ENCODE assay signal across 10 cellular contexts in genomic region chr12:50642035-50642451, GRCh38.
A peak's percentile ranks its signal among the peaks of the same experiment; 100 is the strongest.
DNase-seq lines count a peak whose midpoint lies in the region; ATAC-seq and TF ChIP-seq lines count a peak whose summit lies in the region.
"Had no signal": no experiment of that assay in that cellular context is flagged by ENCODE, and none has a peak within 500 bp of the region (broad histone marks: within the 10 kb centered on the region; RNA-seq: fewer than 3 reads in every experiment).

No MANE protein-coding gene starts in this region.

- DNase-seq in HCT116 (ENCODE audit: low read depth, low spot score): no peak
- DNase-seq in WTC11 (ENCODE audit: low spot score): no peak
- DNase-seq in fibroblast of the aortic adventitia (ENCODE audit: low read depth): peak; percentile 74
- no peak for DNase-seq in foreskin melanocyte
- no peak for DNase-seq in OCI-LY7 (ENCODE audit: low spot score)
- no peak for DNase-seq in cerebellar nuclear complex (lab: John Stamatoyannopoulos, UW)
- no peak for DNase-seq in stimulated activated CD4-positive, alpha-beta T cell treated with anti-CD3 and anti-CD28 coated beads, Interleukin-2, amount 100 ng/mL, for 24 hours
- DNase-seq: activated CD4-positive, alpha-beta T cell treated with anti-CD3 and anti-CD28 coated beads, Interleukin-2, amount 50 U/mL, for 4 hours; stomach had no signal

- no peaks in the 10 kb centered on the region for H3K36me3 ChIP-seq in HCT116 (ENCODE audit: control insufficient read depth in 1 of 2, insufficient read depth in 2 of 2, low read length in 2 of 2)
- H3K36me3 ChIP-seq in skeletal muscle satellite cell (ENCODE audit: insufficient read depth, low read length): no peaks in the 10 kb centered on the region
- H3K36me3 ChIP-seq in OCI-LY7 (ENCODE audit: insufficient read depth, low read length): peaks cover 6% of the 10 kb centered on the region; the same call in 1 of the 2 replicates

- CTCF ChIA-PET in HCT116 (lab: Charles Lee): no interaction called here
- CTCF ChIA-PET in WTC11 (lab: Charles Lee): interaction anchor here (0.6 to 3.1 kb wide), 4 partner anchors 22 to 137 kb away, joined by 3 to 20 read pairs (median 3); partner anchors contain the start of gene DIP2B
- CTCF ChIA-PET in OCI-LY7 (lab: Charles Lee; ENCODE audit: unreplicated experiment): no interaction called here

- H3K27me3 ChIP-seq in HCT116 (ENCODE audit: insufficient read depth, low read length) (no peaks in the 10 kb centered on the region), skeletal muscle satellite cell (ENCODE audit: control insufficient read depth, insufficient read depth, low read length) (no peaks in the 10 kb centered on the region)
- H3K27me3 ChIP-seq: stomach had no signal

- H3K4me2 ChIP-seq in HCT116 (ENCODE audit: low read length) (peak overlapping the region; percentile 22), skeletal muscle satellite cell (ENCODE audit: low read length) (peak overlapping the region; percentile 30), OCI-LY7 (ENCODE audit: low read length) (no peak overlapping the region)

- no peak for TF ChIP-seq POLR2A in HCT116 (IDR thresholded peaks at IDR 0.05; ENCODE audit: borderline replicate concordance, extremely low read depth, insufficient read depth, insufficient read length)

- H3K27ac Mint-ChIP-seq in WTC11: peak overlapping the region; percentile 75

- RAD21 ChIA-PET in HCT116 (lab: Charles Lee; ENCODE audit: low non-redundant PET in 1 of 2, low total read pairs in 2 of 2, uncharacterized antibody in 2 of 2, unreplicated experiment in 2 of 2): no interaction called here

- H4K20me1 ChIP-seq in HCT116 (ENCODE audit: insufficient read depth) (no peaks in the 10 kb centered on the region), OCI-LY7 (ENCODE audit: insufficient read depth, low read length) (no peaks in the 10 kb centered on the region)

- H2AFZ ChIP-seq in HCT116 (ENCODE audit: low read depth, low read length, poor library complexity, severe bottlenecking) (no peak overlapping the region), OCI-LY7 (ENCODE audit: low read length) (no peak overlapping the region)

- H3K36me3 Mint-ChIP-seq in WTC11: peaks cover 12% of the 10 kb centered on the region

- H3K4me1 ChIP-seq in HCT116 (ENCODE audit: control insufficient read depth in 1 of 2, insufficient read depth in 2 of 2, low read length in 2 of 2): peaks cover 27 to 29% of the 10 kb centered on the region in 2 experiments
- peaks cover 17% of the 10 kb centered on the region for H3K4me1 ChIP-seq in skeletal muscle satellite cell (ENCODE audit: control insufficient read depth, insufficient read depth, low read length)
- peaks cover 8% of the 10 kb centered on the region for H3K4me1 ChIP-seq in OCI-LY7 (ENCODE audit: insufficient read depth, low read length, poor library complexity, severe bottlenecking)

- H3K27ac ChIP-seq in HCT116 (ENCODE audit: low read depth, low read length) (peak overlapping the region; percentile 27; the same call in 1 of the 2 replicates), OCI-LY7 (ENCODE audit: low read depth, low read length, poor library complexity, severe bottlenecking) (no peak overlapping the region)
- H3K27ac ChIP-seq: stomach had no signal

- no peaks in the 10 kb centered on the region for H3K27me3 Mint-ChIP-seq in WTC11 (ENCODE audit: low read depth)

- no peaks in the 10 kb centered on the region for H3K9me2 ChIP-seq in HCT116 (ENCODE audit: insufficient read depth)
- no peaks in the 10 kb centered on the region for H3K9me2 ChIP-seq in OCI-LY7 (ENCODE audit: insufficient read depth, low read length)

- H3K4me1 Mint-ChIP-seq in WTC11: peaks cover 19% of the 10 kb centered on the region

- no peak overlapping the region for H3K9ac ChIP-seq in HCT116 (ENCODE audit: low read length)
- peak overlapping the region; percentile 12 for H3K9ac ChIP-seq in skeletal muscle satellite cell (ENCODE audit: low read depth, low read length)

- no peak for TF ChIP-seq CTCF in HCT116 (IDR thresholded peaks at IDR 0.05 in 2 of 3, conservative IDR thresholded peaks at IDR 0.05 in 1 of 3; ENCODE audit: borderline replicate concordance in 1 of 3, insufficient read depth in 1 of 3, low read depth in 2 of 3, low read length in 2 of 3)
- TF ChIP-seq CTCF in WTC11 (IDR thresholded peaks at IDR 0.05): no peak
- TF ChIP-seq CTCF in fibroblast of the aortic adventitia (IDR thresholded peaks at IDR 0.05; ENCODE audit: insufficient read depth, low read length): no peak
- TF ChIP-seq CTCF in OCI-LY7 (conservative IDR thresholded peaks at IDR 0.05; ENCODE audit: low read length): no peak

- no peak overlapping the region for H3K4me3 Mint-ChIP-seq in WTC11

- H3K4me3 ChIP-seq in HCT116 (replicated peaks in 1 of 2; ENCODE audit: low read depth in 1 of 2, low read length in 2 of 2) (no peak overlapping the region), fibroblast of the aortic adventitia (ENCODE audit: low read depth, low read length) (no peak overlapping the region), skeletal muscle satellite cell (ENCODE audit: low read length) (no peak overlapping the region), OCI-LY7 (ENCODE audit: low read depth, low read length, poor library complexity, severe bottlenecking) (no peak overlapping the region)
- H3K4me3 ChIP-seq: stomach had no signal

- no peaks in the 10 kb centered on the region for H3K9me3 Mint-ChIP-seq in WTC11

- POLR2A ChIA-PET in HCT116 (lab: Charles Lee) (no interaction called here), WTC11 (lab: Charles Lee) (no interaction called here), OCI-LY7 (lab: Charles Lee) (interaction anchor here (1.2 kb wide), 1 partner anchor 129 kb away, joined by 4 read pairs; no protein-coding TSS in a partner anchor)

- BruUV-seq in HCT116 (replicated peaks; lab: Mats Ljungman, UMichigan) (no TSS peak), OCI-LY7 (replicated peaks; lab: Mats Ljungman, UMichigan) (no TSS peak)

- no peaks in the 10 kb centered on the region for H3K9me3 ChIP-seq in HCT116 (ENCODE audit: control insufficient read depth in 1 of 2, insufficient read depth in 1 of 2, low read depth in 1 of 2, low read length in 2 of 2)
- H3K9me3 ChIP-seq in skeletal muscle satellite cell (replicated peaks; ENCODE audit: low read length): no peaks in the 10 kb centered on the region
- H3K9me3 ChIP-seq in OCI-LY7 (ENCODE audit: low read length): no peaks in the 10 kb centered on the region
- H3K9me3 ChIP-seq: stomach had no signal

- intact Hi-C loops in HCT116 (cut with micrococcal nuclease) (no loop called here), OCI-LY7 (cut with micrococcal nuclease; ENCODE audit: unreplicated experiment) (no loop called here)

- H3K79me2 ChIP-seq in HCT116 (ENCODE audit: insufficient read depth, low read length) (peaks cover 14% of the 10 kb centered on the region; the same call in 1 of the 2 replicates), OCI-LY7 (ENCODE audit: insufficient read depth, low read depth, low read length) (no peaks in the 10 kb centered on the region)

- TF ChIP-seq RAD21 in HCT116 (IDR thresholded peaks at IDR 0.05; ENCODE audit: low read depth): no peak

- 0 out of 2 replicates have a peak, but pooled peaks have one; percentile 20 for ATAC-seq in HCT116
- ATAC-seq in WTC11: no peak

TF ChIP-seq in HCT116, 20 proteins besides CTCF, POLR2A, EP300 and RAD21 (continues in another document):
- no peak for TF ChIP-seq EZH2phosphoT487 (IDR thresholded peaks at IDR 0.05; ENCODE audit: borderline replicate concordance)
- TF ChIP-seq EGR1 (IDR thresholded peaks at IDR 0.05; ENCODE audit: low read depth): no peak
- TF ChIP-seq POLR2AphosphoS5 (IDR thresholded peaks at IDR 0.05; ENCODE audit: low read depth, low read length): no peak
- no peak for TF ChIP-seq SRF (IDR thresholded peaks at IDR 0.05; ENCODE audit: low read depth)
- TF ChIP-seq ELF1 (IDR thresholded peaks at IDR 0.05; ENCODE audit: borderline replicate concordance, low read depth): no peak

TF ChIP-seq in WTC11, 78 proteins besides CTCF, POLR2A, EP300 and RAD21 (continues in another document):
- no peak for TF ChIP-seq ZNF416 (CRISPR knock-in tag; IDR thresholded peaks at IDR 0.05)
- no peak for TF ChIP-seq CREB1 (CRISPR knock-in tag; IDR thresholded peaks at IDR 0.05)
- TF ChIP-seq ZNF396 (CRISPR knock-in tag; IDR thresholded peaks at IDR 0.05; ENCODE audit: borderline replicate concordance): no peak
- TF ChIP-seq ZNF219 (CRISPR knock-in tag; IDR thresholded peaks at IDR 0.05; ENCODE audit: borderline replicate concordance): no peak
- no peak for TF ChIP-seq ZBTB43 (CRISPR knock-in tag; IDR thresholded peaks at IDR 0.05)
- TF ChIP-seq ZNF317 (CRISPR knock-in tag; IDR thresholded peaks at IDR 0.05; ENCODE audit: borderline replicate concordance, low read depth): no peak
